8 cellular contexts compared by ENCODE assay signal in the genomic region with DNA sequence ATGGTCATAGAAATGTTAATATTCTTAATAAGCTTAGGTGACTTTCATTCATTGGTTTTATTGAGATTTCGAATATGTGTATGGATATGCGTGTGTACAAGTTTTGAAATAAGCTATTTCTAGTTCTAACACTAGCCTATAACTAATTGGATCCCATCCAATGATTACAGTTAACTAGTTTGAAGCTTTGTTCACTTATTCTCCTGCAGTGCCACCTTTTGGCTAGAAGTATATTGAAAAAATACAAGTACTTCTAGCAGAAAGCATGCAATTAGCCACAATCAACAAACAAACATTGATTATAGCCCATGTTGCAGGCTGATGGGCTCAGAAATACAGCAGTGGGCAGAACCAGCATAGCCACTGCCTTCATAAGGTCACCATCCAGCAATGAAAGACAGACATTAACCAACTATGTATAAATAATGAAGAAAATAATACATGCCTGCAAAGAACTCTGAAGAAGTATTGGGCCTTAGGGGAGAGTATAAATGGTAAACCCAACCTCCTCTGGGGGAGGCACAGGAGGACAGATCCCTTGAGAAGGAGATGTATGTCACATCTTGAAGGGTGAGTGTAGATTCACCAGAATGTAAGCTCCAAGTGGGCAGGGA. TPM values are rescaled to one million over a fixed set of nuclear protein-coding genes. Genes with fewer than 3 reads are reported as not detected.
A peak's percentile ranks its signal among the peaks of the same experiment; 100 is the strongest.
DNase-seq lines count a peak whose midpoint lies in the region; ATAC-seq, FAIRE-seq and TF ChIP-seq lines count a peak whose summit lies in the region.

No MANE protein-coding gene starts in this region.

- no peaks in the 10 kb centered on the region for H3K79me1 ChIP-seq in H1 (ENCODE audit: low read depth, low read length)

- CTCF ChIA-PET in H1 (lab: Charles Lee; ENCODE audit: partially characterized antibody): interaction anchor here (0.6 to 9.0 kb wide), 33 partner anchors 8 to 846 kb away, joined by 3 to 96 read pairs (median 4); no protein-coding TSS in a partner anchor

- 33% methylated on average over 2 of the region's 2 CpGs; no CpG with 5 or more reads in 1 of the 2 experiments for WGBS in H1 (ENCODE audit: extremely low coverage in 1 of 2, insufficient coverage in 1 of 2, insufficient read length in 1 of 2, insufficient replicate concordance in 2 of 2, low coverage in 1 of 2, low lambda C conversion rate in 2 of 2, missing lambda C conversion rate in 1 of 2), 2 experiments

- H2BK5ac ChIP-seq in H1 (ENCODE audit: low read depth, low read length): no peak overlapping the region

- H3K36me3 ChIP-seq in H1 (ENCODE audit: control insufficient read depth in 2 of 4, insufficient read depth in 4 of 4, low read length in 3 of 4): no peaks in the 10 kb centered on the region

- DNase-seq in GM12891 (ENCODE audit: insufficient read length, low spot score) (no peak), NCI-H748 (lab: John Stamatoyannopoulos, UW; ENCODE audit: unreplicated experiment) (peak; percentile 48), H1 (ENCODE audit: low read depth in 1 of 2, low spot score in 2 of 2) (no peak), pons (ENCODE audit: low spot score) (peak; percentile 84)
- DNase-seq in activated CD4-positive, alpha-beta T cell treated with anti-CD3 and anti-CD28 coated beads for 4 hours: no peak

- H2AFZ ChIP-seq in H1 (ENCODE audit: low read length): no peak overlapping the region

- H3K79me2 ChIP-seq in H1 (ENCODE audit: control insufficient read depth in 1 of 2, insufficient read depth in 2 of 2, low read length in 2 of 2): no peaks in the 10 kb centered on the region

- no peak overlapping the region for H2AK5ac ChIP-seq in H1 (ENCODE audit: low read depth, low read length)

- no peak overlapping the region for H2BK15ac ChIP-seq in H1 (ENCODE audit: low read length)

- peaks cover 6% of the 10 kb centered on the region; the same call in 1 of the 2 replicates for H3K23me2 ChIP-seq in H1 (ENCODE audit: low read depth, low read length)

- no peak overlapping the region for H3K9ac ChIP-seq in H1 (replicated peaks in 1 of 4; ENCODE audit: extremely low read depth in 1 of 4, low read depth in 3 of 4, low read length in 3 of 4)

- no peaks in the 10 kb centered on the region for H3K9me3 ChIP-seq in H1 (ENCODE audit: insufficient read depth in 2 of 2, low read depth in 1 of 2, low read length in 1 of 2)

- POLR2A ChIA-PET in H1 (lab: Charles Lee; ENCODE audit: partially characterized antibody): interaction anchor here (0.5 to 0.8 kb wide), 2 partner anchors 113 to 251 kb away, joined by 3 read pairs; no protein-coding TSS in a partner anchor

- no peak overlapping the region for H2BK12ac ChIP-seq in H1 (ENCODE audit: low read depth, low read length)

- H3K27ac ChIP-seq in 22Rv1 (no peak overlapping the region), H1 (ENCODE audit: low read depth, low read length) (no peak overlapping the region)

- no peak overlapping the region for H3K4ac ChIP-seq in H1 (replicated peaks; ENCODE audit: insufficient read length, low read depth, low read length)

- no peak overlapping the region for H4K8ac ChIP-seq in H1 (ENCODE audit: extremely low read depth, insufficient read depth, low read length)

- H3K4me3 ChIP-seq in H1 (ENCODE audit: extremely low read depth in 1 of 4, insufficient read depth in 2 of 4, low read depth in 3 of 4, low read length in 4 of 4): no peak overlapping the region

- no peak overlapping the region for H4K91ac ChIP-seq in H1 (replicated peaks; ENCODE audit: insufficient read length, low read length)

- no peaks in the 10 kb centered on the region for H4K20me1 ChIP-seq in H1 (replicated peaks in 1 of 2; ENCODE audit: control insufficient read depth in 1 of 2, insufficient read depth in 2 of 2, low read length in 2 of 2)

- ATAC-seq in HG03039 (IDR thresholded peaks at IDR 0.05; ENCODE audit: unreplicated experiment): no peak
- no peak for ATAC-seq in HG03175 (IDR thresholded peaks at IDR 0.05; ENCODE audit: unreplicated experiment)

- H3K18ac ChIP-seq in H1 (ENCODE audit: extremely low read depth, low read length): no peak overlapping the region

- no peak for TF ChIP-seq EP300 in H1 (IDR thresholded peaks at IDR 0.05; ENCODE audit: borderline replicate concordance in 1 of 2, low read depth in 2 of 2, low read length in 2 of 2)

- no peak overlapping the region for H2BK120ac ChIP-seq in H1 (replicated peaks; ENCODE audit: low read depth, low read length)

- H3K4me2 ChIP-seq in H1 (ENCODE audit: insufficient read depth in 1 of 2, low read depth in 2 of 2, low read length in 2 of 2): no peak overlapping the region

- H2BK20ac ChIP-seq in H1 (ENCODE audit: low read length): no peak overlapping the region

- FAIRE-seq in GM12891 (lab: Jason Lieb, UNC) (peak; percentile 92), H1 (lab: Jason Lieb, UNC) (no peak)

- H3K4me1 ChIP-seq in H1 (replicated peaks in 1 of 4; ENCODE audit: control insufficient read depth in 3 of 4, insufficient read depth in 4 of 4, low read length in 3 of 4): peaks cover 0 to 10% (median 6%) of the 10 kb centered on the region in 4 experiments; a peak in 4 of 7 replicates

- no peak for TF ChIP-seq POLR2A in GM12891 (IDR thresholded peaks at IDR 0.05; ENCODE audit: low read depth, low read length)
- TF ChIP-seq POLR2A in H1 (IDR thresholded peaks at IDR 0.05; ENCODE audit: control extremely low read depth in 1 of 2, low read depth in 2 of 2, low read length in 2 of 2): no peak

- TF ChIP-seq CTCF in 22Rv1 (IDR thresholded peaks at IDR 0.05) (peak; percentile 65), H1 (IDR thresholded peaks at IDR 0.05; ENCODE audit: control extremely low read depth in 1 of 3, insufficient read depth in 1 of 3, low read depth in 1 of 3, low read length in 3 of 3) (peak in 2 of 3 experiments; percentile 27 to 47; a peak in 2 of 4 replicates)

- TF ChIP-seq RAD21 in H1 (IDR thresholded peaks at IDR 0.05 in 1 of 2, conservative IDR thresholded peaks at IDR 0.05 in 1 of 2; ENCODE audit: low read depth in 2 of 2, low read length in 2 of 2): peak; percentile 76 to 86

- no peak overlapping the region for H4K5ac ChIP-seq in H1 (ENCODE audit: insufficient read length, low read depth, low read length)

- H3K56ac ChIP-seq in H1 (replicated peaks; ENCODE audit: insufficient read length, low read depth, low read length): no peak overlapping the region

- H3K27me3 ChIP-seq in H1 (replicated peaks in 1 of 4; ENCODE audit: control insufficient read depth in 3 of 4, extremely low read depth in 1 of 4, insufficient read depth in 3 of 4, low read length in 3 of 4): peaks cover 0 to 6% (median 2%) of the 10 kb centered on the region in 4 experiments; a peak in 4 of 7 replicates

- H3K23ac ChIP-seq in H1 (ENCODE audit: insufficient read length): no peak overlapping the region

- H3K14ac ChIP-seq in H1 (ENCODE audit: insufficient read length): no peak overlapping the region

TF ChIP-seq in GM12891, 5 proteins besides CTCF, POLR2A, EP300 and RAD21:
- TF ChIP-seq PAX5 (IDR thresholded peaks at IDR 0.05; ENCODE audit: insufficient read depth, low read length, severe bottlenecking) (no peak), POU2F2 (IDR thresholded peaks at IDR 0.05; ENCODE audit: low read depth, low read length) (no peak), POLR2AphosphoS5 (IDR thresholded peaks at IDR 0.05; ENCODE audit: low read depth, low read length) (no peak), TAF1 (IDR thresholded peaks at IDR 0.05; ENCODE audit: low read depth, low read length) (no peak), SPI1 (IDR thresholded peaks at IDR 0.05; ENCODE audit: low read depth, low read length) (no peak)

TF ChIP-seq in H1, 55 proteins besides CTCF, POLR2A, EP300 and RAD21 (continues in another document):
- no peak for TF ChIP-seq HDAC6 (IDR thresholded peaks at IDR 0.05; ENCODE audit: low read depth, low read length)
- TF ChIP-seq BCL11A (IDR thresholded peaks at IDR 0.05; ENCODE audit: low read depth in 2 of 2, low read length in 2 of 2): no peak
- TF ChIP-seq CREB1 (IDR thresholded peaks at IDR 0.05): no peak
- no peak for TF ChIP-seq CEBPB (IDR thresholded peaks at IDR 0.05; ENCODE audit: low read depth, low read length)
- no peak for TF ChIP-seq SP1 (IDR thresholded peaks at IDR 0.05; ENCODE audit: low read depth, low read length)
- TF ChIP-seq TBP (IDR thresholded peaks at IDR 0.05; ENCODE audit: low read depth, low read length): no peak
- no peak for TF ChIP-seq NRF1 (IDR thresholded peaks at IDR 0.05; ENCODE audit: low read depth, low read length)

RNA-seq across cellular contexts. Expression of a gene that starts 5.1 kb away (rescaled TPM):
- 35.8 TPM for polyA plus RNA-seq in GM12891 (2012; ENCODE audit: low read depth, missing spikeins)
- 14.7 and 16.5 TPM in 2 replicates for total RNA-seq in H1 (2021; fragmentation: NEBNext Ultra II Directional; extraction: Animal tissue kit (Norgen Biotek cat#: 25700))
- 4.7 and 6.0 TPM in 2 replicates for polyA plus RNA-seq in H1 (2011; rRNA removed)
- 4.5 TPM for polyA plus RNA-seq in H1 (2011; cell fraction: cytosol; rRNA removed)
- polyA plus RNA-seq in H1 (2011; cell fraction: nucleus; rRNA removed): 14.4 TPM
- polyA plus RNA-seq in H1 (2012, experiment 1 of 2): 3.9 to 7.0 TPM (median 4.7 TPM) in 4 replicates
- polyA plus RNA-seq in H1 (2012, experiment 2 of 2): 0.64 TPM
- polyA plus RNA-seq in H1 (2013, experiment 1 of 2): 10.3 TPM
- 9.3 TPM for polyA plus RNA-seq in H1 (2013, experiment 2 of 2)
- polyA minus RNA-seq in H1 (2011; rRNA and poly(A)+ RNA removed): 17.0 and 29.0 TPM in 2 replicates
- 9.8 TPM for polyA minus RNA-seq in H1 (2011; cell fraction: cytosol; rRNA and poly(A)+ RNA removed)
- 21.0 TPM for polyA minus RNA-seq in H1 (2011; cell fraction: nucleus; rRNA and poly(A)+ RNA removed)

Comparison
In these comparisons a context has a peak if more than half of its experiments do, and no peak if none do; other contexts are left out.
1. DNase-seq: peak in NCI-H748 (single experiment) and pons (single experiment); none in GM12891 (single experiment), H1 (0 of 2) and activated CD4-positive, alpha-beta T cell treated with anti-CD3 and anti-CD28 coated beads for 4 hours (0 of 2).